Comparison of ENCODE assay signal across 1 cellular context in the genomic region with DNA sequence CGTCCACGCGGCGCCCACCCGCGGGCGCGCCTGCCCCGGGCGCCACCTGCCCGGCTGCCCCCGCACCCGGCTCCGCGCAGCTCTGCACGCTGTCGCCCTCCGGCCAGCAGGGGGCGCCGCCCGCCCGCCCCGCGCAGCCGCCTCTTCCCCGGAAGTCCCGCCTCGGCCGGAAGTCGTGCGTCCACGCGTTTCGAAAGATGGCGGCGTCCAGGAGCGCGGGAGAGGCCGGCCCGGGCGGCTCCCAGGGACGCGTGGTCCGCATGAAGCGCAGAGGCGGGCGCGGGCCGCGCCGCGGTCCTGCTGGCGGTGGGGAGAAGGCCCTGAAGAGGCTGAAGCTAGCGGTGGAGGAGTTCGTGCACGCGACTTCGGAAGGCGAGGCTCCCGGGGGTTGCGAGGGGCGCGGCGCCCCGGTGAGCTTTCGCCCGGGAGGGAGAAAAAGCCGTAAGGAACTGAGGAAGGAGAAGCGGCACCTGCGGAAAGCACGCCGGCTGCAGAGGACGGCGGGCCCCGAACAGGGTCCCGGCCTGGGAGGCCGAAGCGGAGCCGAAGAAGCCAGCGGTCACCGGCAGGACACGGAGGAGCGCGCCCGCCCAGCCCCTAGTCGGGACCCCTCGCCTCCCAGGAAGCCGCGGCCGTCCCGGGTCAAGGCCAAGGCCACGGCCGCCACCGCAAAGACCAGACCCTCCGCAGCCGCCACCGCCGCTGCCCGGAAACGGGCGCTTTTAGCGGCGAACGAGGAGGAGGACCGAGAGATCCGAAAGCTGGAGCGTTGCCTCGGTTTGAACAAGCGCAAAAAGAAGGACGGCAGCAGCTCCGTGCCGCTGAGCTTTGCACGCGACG.
TF ChIP-seq lines count a peak whose summit lies in the region.

A gene with protein sequence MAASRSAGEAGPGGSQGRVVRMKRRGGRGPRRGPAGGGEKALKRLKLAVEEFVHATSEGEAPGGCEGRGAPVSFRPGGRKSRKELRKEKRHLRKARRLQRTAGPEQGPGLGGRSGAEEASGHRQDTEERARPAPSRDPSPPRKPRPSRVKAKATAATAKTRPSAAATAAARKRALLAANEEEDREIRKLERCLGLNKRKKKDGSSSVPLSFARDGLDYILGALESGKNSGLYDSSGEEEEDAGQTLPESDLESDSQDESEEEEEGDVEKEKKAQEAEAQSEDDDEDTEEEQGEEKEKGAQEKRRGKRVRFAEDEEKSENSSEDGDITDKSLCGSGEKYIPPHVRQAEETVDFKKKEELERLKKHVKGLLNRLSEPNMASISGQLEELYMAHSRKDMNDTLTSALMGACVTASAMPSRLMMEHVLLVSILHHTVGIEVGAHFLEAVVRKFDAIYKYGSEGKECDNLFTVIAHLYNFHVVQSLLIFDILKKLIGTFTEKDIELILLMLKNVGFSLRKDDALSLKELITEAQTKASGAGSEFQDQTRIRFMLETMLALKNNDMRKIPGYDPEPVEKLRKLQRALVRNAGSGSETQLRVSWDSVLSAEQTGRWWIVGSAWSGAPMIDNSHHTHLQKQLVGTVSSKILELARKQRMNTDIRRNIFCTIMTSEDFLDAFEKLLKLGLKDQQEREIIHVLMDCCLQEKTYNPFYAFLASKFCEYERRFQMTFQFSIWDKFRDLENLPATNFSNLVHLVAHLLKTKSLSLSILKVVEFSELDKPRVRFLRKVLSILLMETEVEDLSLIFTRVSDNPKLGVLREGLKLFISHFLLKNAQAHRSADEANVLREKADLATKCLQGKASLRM (plus strand): TSS at position 172 of the 840 bp plus-strand sequence. CDS start 26 bp downstream, at position 198.

TF ChIP-seq in HepG2, 621 proteins besides CTCF, POLR2A, EP300 and RAD21 (continued from another document and continues in another):
- TF ChIP-seq, protein P1, sequence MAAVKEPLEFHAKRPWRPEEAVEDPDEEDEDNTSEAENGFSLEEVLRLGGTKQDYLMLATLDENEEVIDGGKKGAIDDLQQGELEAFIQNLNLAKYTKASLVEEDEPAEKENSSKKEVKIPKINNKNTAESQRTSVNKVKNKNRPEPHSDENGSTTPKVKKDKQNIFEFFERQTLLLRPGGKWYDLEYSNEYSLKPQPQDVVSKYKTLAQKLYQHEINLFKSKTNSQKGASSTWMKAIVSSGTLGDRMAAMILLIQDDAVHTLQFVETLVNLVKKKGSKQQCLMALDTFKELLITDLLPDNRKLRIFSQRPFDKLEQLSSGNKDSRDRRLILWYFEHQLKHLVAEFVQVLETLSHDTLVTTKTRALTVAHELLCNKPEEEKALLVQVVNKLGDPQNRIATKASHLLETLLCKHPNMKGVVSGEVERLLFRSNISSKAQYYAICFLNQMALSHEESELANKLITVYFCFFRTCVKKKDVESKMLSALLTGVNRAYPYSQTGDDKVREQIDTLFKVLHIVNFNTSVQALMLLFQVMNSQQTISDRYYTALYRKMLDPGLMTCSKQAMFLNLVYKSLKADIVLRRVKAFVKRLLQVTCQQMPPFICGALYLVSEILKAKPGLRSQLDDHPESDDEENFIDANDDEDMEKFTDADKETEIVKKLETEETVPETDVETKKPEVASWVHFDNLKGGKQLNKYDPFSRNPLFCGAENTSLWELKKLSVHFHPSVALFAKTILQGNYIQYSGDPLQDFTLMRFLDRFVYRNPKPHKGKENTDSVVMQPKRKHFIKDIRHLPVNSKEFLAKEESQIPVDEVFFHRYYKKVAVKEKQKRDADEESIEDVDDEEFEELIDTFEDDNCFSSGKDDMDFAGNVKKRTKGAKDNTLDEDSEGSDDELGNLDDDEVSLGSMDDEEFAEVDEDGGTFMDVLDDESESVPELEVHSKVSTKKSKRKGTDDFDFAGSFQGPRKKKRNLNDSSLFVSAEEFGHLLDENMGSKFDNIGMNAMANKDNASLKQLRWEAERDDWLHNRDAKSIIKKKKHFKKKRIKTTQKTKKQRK (IDR thresholded peaks at IDR 0.05; ENCODE audit: low read length) = no peak
- TF ChIP-seq MED8 (CRISPR knock-in tag; IDR thresholded peaks at IDR 0.05; ENCODE audit: insufficient replicate concordance) (no peak), ZFP36 (IDR thresholded peaks at IDR 0.05; ENCODE audit: borderline replicate concordance, low read depth, low read length, partially characterized antibody) (no peak), MATR3 (CRISPR knock-in tag; IDR thresholded peaks at IDR 0.05) (no peak), RFX5 (IDR thresholded peaks at IDR 0.05; ENCODE audit: low read depth, low read length) (no peak), SATB2 (CRISPR knock-in tag; IDR thresholded peaks at IDR 0.05) (no peak), ZNF891 (CRISPR knock-in tag; IDR thresholded peaks at IDR 0.05) (peak; percentile 97), ZNF607 (CRISPR knock-in tag; IDR thresholded peaks at IDR 0.05; ENCODE audit: borderline replicate concordance) (peak; percentile 29; the same call in 1 of the 2 replicates), ZSCAN25 (CRISPR knock-in tag; IDR thresholded peaks at IDR 0.05) (peak; percentile 81), NFE2 (CRISPR knock-in tag; IDR thresholded peaks at IDR 0.05) (no peak), MAFK (conservative IDR thresholded peaks at IDR 0.05 in 1 of 2, IDR thresholded peaks at IDR 0.05 in 1 of 2; ENCODE audit: low read length in 2 of 2) (no peak), ZNF589 (CRISPR knock-in tag; conservative IDR thresholded peaks at IDR 0.05) (peak; percentile 73), ZNF569 (CRISPR knock-in tag; IDR thresholded peaks at IDR 0.05; ENCODE audit: borderline replicate concordance) (no peak), ZNF343 (CRISPR knock-in tag; IDR thresholded peaks at IDR 0.05) (peak; percentile 49; the same call in 1 of the 2 replicates), PCBP2 (optimal IDR thresholded peaks at IDR 0.05; ENCODE audit: low read depth, low read length, poor library complexity, severe bottlenecking) (no peak), NCOA2 (CRISPR knock-in tag; IDR thresholded peaks at IDR 0.05) (0 out of 2 replicates have a peak, but pooled peaks have one; percentile 14), ZNF790 (CRISPR knock-in tag; IDR thresholded peaks at IDR 0.05; ENCODE audit: borderline replicate concordance) (0 out of 2 replicates have a peak, but pooled peaks have one; percentile 66), SNRNP70 (IDR thresholded peaks at IDR 0.05; ENCODE audit: low read depth, low read length) (no peak), KMT2A (CRISPR knock-in tag; IDR thresholded peaks at IDR 0.05) (peak; percentile 36; the same call in 1 of the 2 replicates), ZFP41 (CRISPR knock-in tag; IDR thresholded peaks at IDR 0.05; ENCODE audit: borderline replicate concordance) (no peak; the same call in 1 of the 2 replicates), HNRNPLL (IDR thresholded peaks at IDR 0.05; ENCODE audit: low read depth, low read length, poor library complexity, severe bottlenecking) (peak; percentile 96)
- TF ChIP-seq, protein P2, sequence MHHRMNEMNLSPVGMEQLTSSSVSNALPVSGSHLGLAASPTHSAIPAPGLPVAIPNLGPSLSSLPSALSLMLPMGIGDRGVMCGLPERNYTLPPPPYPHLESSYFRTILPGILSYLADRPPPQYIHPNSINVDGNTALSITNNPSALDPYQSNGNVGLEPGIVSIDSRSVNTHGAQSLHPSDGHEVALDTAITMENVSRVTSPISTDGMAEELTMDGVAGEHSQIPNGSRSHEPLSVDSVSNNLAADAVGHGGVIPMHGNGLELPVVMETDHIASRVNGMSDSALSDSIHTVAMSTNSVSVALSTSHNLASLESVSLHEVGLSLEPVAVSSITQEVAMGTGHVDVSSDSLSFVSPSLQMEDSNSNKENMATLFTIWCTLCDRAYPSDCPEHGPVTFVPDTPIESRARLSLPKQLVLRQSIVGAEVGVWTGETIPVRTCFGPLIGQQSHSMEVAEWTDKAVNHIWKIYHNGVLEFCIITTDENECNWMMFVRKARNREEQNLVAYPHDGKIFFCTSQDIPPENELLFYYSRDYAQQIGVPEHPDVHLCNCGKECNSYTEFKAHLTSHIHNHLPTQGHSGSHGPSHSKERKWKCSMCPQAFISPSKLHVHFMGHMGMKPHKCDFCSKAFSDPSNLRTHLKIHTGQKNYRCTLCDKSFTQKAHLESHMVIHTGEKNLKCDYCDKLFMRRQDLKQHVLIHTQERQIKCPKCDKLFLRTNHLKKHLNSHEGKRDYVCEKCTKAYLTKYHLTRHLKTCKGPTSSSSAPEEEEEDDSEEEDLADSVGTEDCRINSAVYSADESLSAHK (CRISPR knock-in tag; IDR thresholded peaks at IDR 0.05; ENCODE audit: borderline replicate concordance) = no peak
- TF ChIP-seq, protein P3, sequence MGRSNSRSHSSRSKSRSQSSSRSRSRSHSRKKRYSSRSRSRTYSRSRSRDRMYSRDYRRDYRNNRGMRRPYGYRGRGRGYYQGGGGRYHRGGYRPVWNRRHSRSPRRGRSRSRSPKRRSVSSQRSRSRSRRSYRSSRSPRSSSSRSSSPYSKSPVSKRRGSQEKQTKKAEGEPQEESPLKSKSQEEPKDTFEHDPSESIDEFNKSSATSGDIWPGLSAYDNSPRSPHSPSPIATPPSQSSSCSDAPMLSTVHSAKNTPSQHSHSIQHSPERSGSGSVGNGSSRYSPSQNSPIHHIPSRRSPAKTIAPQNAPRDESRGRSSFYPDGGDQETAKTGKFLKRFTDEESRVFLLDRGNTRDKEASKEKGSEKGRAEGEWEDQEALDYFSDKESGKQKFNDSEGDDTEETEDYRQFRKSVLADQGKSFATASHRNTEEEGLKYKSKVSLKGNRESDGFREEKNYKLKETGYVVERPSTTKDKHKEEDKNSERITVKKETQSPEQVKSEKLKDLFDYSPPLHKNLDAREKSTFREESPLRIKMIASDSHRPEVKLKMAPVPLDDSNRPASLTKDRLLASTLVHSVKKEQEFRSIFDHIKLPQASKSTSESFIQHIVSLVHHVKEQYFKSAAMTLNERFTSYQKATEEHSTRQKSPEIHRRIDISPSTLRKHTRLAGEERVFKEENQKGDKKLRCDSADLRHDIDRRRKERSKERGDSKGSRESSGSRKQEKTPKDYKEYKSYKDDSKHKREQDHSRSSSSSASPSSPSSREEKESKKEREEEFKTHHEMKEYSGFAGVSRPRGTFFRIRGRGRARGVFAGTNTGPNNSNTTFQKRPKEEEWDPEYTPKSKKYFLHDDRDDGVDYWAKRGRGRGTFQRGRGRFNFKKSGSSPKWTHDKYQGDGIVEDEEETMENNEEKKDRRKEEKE (IDR thresholded peaks at IDR 0.05) = no peak
- TF ChIP-seq, protein P4, sequence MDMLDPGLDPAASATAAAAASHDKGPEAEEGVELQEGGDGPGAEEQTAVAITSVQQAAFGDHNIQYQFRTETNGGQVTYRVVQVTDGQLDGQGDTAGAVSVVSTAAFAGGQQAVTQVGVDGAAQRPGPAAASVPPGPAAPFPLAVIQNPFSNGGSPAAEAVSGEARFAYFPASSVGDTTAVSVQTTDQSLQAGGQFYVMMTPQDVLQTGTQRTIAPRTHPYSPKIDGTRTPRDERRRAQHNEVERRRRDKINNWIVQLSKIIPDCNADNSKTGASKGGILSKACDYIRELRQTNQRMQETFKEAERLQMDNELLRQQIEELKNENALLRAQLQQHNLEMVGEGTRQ (IDR thresholded peaks at IDR 0.05; ENCODE audit: low read depth, low read length) = no peak
- TF ChIP-seq, protein P4 (CRISPR knock-in tag; IDR thresholded peaks at IDR 0.05; ENCODE audit: borderline replicate concordance) = no peak
- TF ChIP-seq, protein P5, sequence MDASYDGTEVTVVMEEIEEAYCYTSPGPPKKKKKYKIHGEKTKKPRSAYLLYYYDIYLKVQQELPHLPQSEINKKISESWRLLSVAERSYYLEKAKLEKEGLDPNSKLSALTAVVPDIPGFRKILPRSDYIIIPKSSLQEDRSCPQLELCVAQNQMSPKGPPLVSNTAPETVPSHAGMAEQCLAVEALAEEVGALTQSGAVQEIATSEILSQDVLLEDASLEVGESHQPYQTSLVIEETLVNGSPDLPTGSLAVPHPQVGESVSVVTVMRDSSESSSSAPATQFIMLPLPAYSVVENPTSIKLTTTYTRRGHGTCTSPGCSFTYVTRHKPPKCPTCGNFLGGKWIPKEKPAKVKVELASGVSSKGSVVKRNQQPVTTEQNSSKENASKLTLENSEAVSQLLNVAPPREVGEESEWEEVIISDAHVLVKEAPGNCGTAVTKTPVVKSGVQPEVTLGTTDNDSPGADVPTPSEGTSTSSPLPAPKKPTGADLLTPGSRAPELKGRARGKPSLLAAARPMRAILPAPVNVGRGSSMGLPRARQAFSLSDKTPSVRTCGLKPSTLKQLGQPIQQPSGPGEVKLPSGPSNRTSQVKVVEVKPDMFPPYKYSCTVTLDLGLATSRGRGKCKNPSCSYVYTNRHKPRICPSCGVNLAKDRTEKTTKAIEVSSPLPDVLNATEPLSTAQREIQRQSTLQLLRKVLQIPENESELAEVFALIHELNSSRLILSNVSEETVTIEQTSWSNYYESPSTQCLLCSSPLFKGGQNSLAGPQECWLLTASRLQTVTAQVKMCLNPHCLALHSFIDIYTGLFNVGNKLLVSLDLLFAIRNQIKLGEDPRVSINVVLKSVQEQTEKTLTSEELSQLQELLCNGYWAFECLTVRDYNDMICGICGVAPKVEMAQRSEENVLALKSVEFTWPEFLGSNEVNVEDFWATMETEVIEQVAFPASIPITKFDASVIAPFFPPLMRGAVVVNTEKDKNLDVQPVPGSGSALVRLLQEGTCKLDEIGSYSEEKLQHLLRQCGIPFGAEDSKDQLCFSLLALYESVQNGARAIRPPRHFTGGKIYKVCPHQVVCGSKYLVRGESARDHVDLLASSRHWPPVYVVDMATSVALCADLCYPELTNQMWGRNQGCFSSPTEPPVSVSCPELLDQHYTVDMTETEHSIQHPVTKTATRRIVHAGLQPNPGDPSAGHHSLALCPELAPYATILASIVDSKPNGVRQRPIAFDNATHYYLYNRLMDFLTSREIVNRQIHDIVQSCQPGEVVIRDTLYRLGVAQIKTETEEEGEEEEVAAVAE (CRISPR knock-in tag; IDR thresholded peaks at IDR 0.05; ENCODE audit: borderline replicate concordance) = no peak
- TF ChIP-seq, protein P6, sequence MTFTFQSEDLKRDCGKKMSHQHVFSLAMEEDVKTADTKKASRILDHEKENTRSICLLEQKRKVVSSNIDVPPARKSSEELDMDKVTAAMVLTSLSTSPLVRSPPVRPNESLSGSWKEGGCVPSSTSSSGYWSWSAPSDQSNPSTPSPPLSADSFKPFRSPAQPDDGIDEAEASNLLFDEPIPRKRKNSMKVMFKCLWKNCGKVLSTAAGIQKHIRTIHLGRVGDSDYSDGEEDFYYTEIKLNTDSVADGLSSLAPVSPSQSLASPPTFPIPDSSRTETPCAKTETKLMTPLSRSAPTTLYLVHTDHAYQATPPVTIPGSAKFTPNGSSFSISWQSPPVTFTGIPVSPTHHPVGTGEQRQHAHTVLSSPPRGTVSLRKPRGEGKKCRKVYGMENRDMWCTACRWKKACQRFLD (CRISPR knock-in tag; IDR thresholded peaks at IDR 0.05; ENCODE audit: borderline replicate concordance) = peak; percentile 67; the same call in 1 of the 2 replicates
- TF ChIP-seq, protein P7, sequence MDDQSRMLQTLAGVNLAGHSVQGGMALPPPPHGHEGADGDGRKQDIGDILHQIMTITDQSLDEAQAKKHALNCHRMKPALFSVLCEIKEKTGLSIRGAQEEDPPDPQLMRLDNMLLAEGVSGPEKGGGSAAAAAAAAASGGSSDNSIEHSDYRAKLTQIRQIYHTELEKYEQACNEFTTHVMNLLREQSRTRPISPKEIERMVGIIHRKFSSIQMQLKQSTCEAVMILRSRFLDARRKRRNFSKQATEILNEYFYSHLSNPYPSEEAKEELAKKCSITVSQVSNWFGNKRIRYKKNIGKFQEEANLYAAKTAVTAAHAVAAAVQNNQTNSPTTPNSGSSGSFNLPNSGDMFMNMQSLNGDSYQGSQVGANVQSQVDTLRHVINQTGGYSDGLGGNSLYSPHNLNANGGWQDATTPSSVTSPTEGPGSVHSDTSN (CRISPR knock-in tag; IDR thresholded peaks at IDR 0.05; ENCODE audit: borderline replicate concordance) = 0 out of 2 replicates have a peak, but pooled peaks have one; percentile 27
